7 cellular contexts compared by ENCODE assay signal in genomic region chrX:85052636-85053343, GRCh38. TPM values are rescaled to one million over a fixed set of nuclear protein-coding genes. Genes with fewer than 3 reads are reported as not detected.
DNase-seq lines count a peak whose midpoint lies in the region; ATAC-seq and TF ChIP-seq lines count a peak whose summit lies in the region.

No MANE protein-coding gene starts in this region.

- TF ChIP-seq CTCF in GM12872 (IDR thresholded peaks at IDR 0.05; ENCODE audit: insufficient read depth, low read depth, low read length) (0 out of 3 replicates have a peak, but pooled peaks have one; percentile 11), coronary artery (IDR thresholded peaks at IDR 0.05) (no peak), colonic mucosa (IDR thresholded peaks at IDR 0.05) (no peak)

- no peak for ATAC-seq in HG02884 (IDR thresholded peaks at IDR 0.05; ENCODE audit: unreplicated experiment)

- H2BK120ac ChIP-seq in trophoblast cell (ENCODE audit: insufficient read depth, low read length, poor library complexity): no peak overlapping the region

- no peak overlapping the region for H3K14ac ChIP-seq in trophoblast cell (ENCODE audit: low read length)

- no CpG with 5 or more reads among the region's 2 CpGs for WGBS in trophoblast cell (ENCODE audit: extremely low coverage, insufficient coverage, insufficient read length)

- H3K4me3 ChIP-seq in coronary artery (no peak overlapping the region), trophoblast cell (ENCODE audit: low read depth, low read length) (no peak overlapping the region), colonic mucosa (no peak overlapping the region)

- H3K4ac ChIP-seq in trophoblast cell (ENCODE audit: low read depth, low read length): no peak overlapping the region

- H4K8ac ChIP-seq in trophoblast cell (ENCODE audit: low read depth, low read length): no peak overlapping the region

- H3K4me2 ChIP-seq in trophoblast cell (ENCODE audit: low read length): no peak overlapping the region

- H4K12ac ChIP-seq in trophoblast cell (ENCODE audit: low read depth, low read length): no peak overlapping the region

- no peak overlapping the region for H2AFZ ChIP-seq in trophoblast cell (ENCODE audit: insufficient read depth, low read length, poor library complexity)

- peak; percentile 23 for DNase-seq in KBM-7
- DNase-seq in coronary artery (ENCODE audit: low spot score): no peak
- peak; percentile 11 to 86 for DNase-seq in trophoblast cell
- DNase-seq in occipital lobe (lab: John Stamatoyannopoulos, UW): no peak
- DNase-seq in colonic mucosa: no peak

- H3K27me3 ChIP-seq in trophoblast cell (ENCODE audit: insufficient read depth, low read length): no peaks in the 10 kb centered on the region
- no peaks in the 10 kb centered on the region for H3K27me3 ChIP-seq in colonic mucosa

- H3K9me3 ChIP-seq in trophoblast cell (ENCODE audit: insufficient read depth, low read depth, low read length) (no peaks in the 10 kb centered on the region), colonic mucosa (no peaks in the 10 kb centered on the region)

- H3K9ac ChIP-seq in trophoblast cell (ENCODE audit: low read length) (no peak overlapping the region), colonic mucosa (ENCODE audit: low read depth in 2 of 2, low read length in 2 of 2) (no peak overlapping the region)

- no peaks in the 10 kb centered on the region for H3K36me3 ChIP-seq in trophoblast cell (ENCODE audit: control insufficient read depth in 1 of 2, insufficient read depth in 2 of 2, low read length in 2 of 2)
- no peaks in the 10 kb centered on the region for H3K36me3 ChIP-seq in colonic mucosa

- no peak overlapping the region for H2BK5ac ChIP-seq in trophoblast cell (ENCODE audit: low read depth, low read length, poor library complexity)

- H3K27ac ChIP-seq in coronary artery (peak overlapping the region; percentile 41 to 60), trophoblast cell (ENCODE audit: low read depth, low read length) (no peak overlapping the region), colonic mucosa (no peak overlapping the region)

- no peaks in the 10 kb centered on the region for H3K79me1 ChIP-seq in trophoblast cell (ENCODE audit: low read length)

- H2AK5ac ChIP-seq in trophoblast cell (ENCODE audit: low read length): no peak overlapping the region

- no peak overlapping the region for H2BK12ac ChIP-seq in trophoblast cell (ENCODE audit: low read length)

- H4K91ac ChIP-seq in trophoblast cell (ENCODE audit: low read depth, low read length): no peak overlapping the region

- intact Hi-C loops in colonic mucosa (cut with DNase I): loop anchor here (5.0 kb wide), 1 partner anchor 320 kb away; no protein-coding TSS in a partner anchor

- no peak overlapping the region for H3K18ac ChIP-seq in trophoblast cell (ENCODE audit: low read length)

- H3K79me2 ChIP-seq in trophoblast cell (ENCODE audit: control insufficient read depth, insufficient read depth, low read length, poor library complexity): no peaks in the 10 kb centered on the region

- no peak overlapping the region for H3K23ac ChIP-seq in trophoblast cell (ENCODE audit: low read length)

- H3K4me1 ChIP-seq in trophoblast cell (ENCODE audit: control insufficient read depth in 1 of 2, insufficient read depth in 2 of 2, low read length in 2 of 2) (no peaks in the 10 kb centered on the region), colonic mucosa (no peaks in the 10 kb centered on the region)

- in situ Hi-C loops in KBM-7 (cut with MboI; ENCODE audit: low pct_unique_long_range_greater_than_20kb, low sequenced_read_pairs): no loop called here

RNA-seq across cellular contexts. Expression of gene APOOL, which starts 49.1 kb away (rescaled TPM):
- 11.3 and 12.0 TPM in 2 replicates for polyA plus RNA-seq in trophoblast cell (2013)
- total RNA-seq in occipital lobe: 7.0 TPM
- 10 to 100 TPM; 22.3 to 31.9 TPM for total RNA-seq in colonic mucosa

Comparison
In these comparisons a context has a peak if more than half of its experiments do, and no peak if none do; other contexts are left out.
1. DNase-seq: peak in KBM-7 (single experiment) and trophoblast cell (2 of 2); none in coronary artery (single experiment), occipital lobe (single experiment) and colonic mucosa (single experiment).
2. H3K27ac ChIP-seq: peak in coronary artery (2 of 2); none in trophoblast cell (single experiment) and colonic mucosa (single experiment).